In genomic region chr16:31109622-31110021, GRCh38 we compare ENCODE assay signal across 10 cellular contexts. TPM values are rescaled to one million over a fixed set of nuclear protein-coding genes. Genes with fewer than 3 reads are reported as not detected.
DNase-seq lines count a peak whose midpoint lies in the region; ATAC-seq and TF ChIP-seq lines count a peak whose summit lies in the region.
"Had no signal": no experiment of that assay in that cellular context is flagged by ENCODE, and none has a peak within 500 bp of the region (broad histone marks: within the 10 kb centered on the region; RNA-seq: fewer than 3 reads in every experiment).

No MANE protein-coding gene starts in this region.

- no peak overlapping the region for H2BK15ac ChIP-seq in IMR-90 (ENCODE audit: low read depth, low read length)

- H3K9ac ChIP-seq in IMR-90 (ENCODE audit: low read depth, low read length), result no peak overlapping the region
- no peak overlapping the region for H3K9ac ChIP-seq in neural progenitor cell

- H3K18ac ChIP-seq in IMR-90 (ENCODE audit: low read depth, low read length), result no peak overlapping the region

- no peak for TF ChIP-seq POLR2A in IMR-90 (IDR thresholded peaks at IDR 0.05; ENCODE audit: low read depth, low read length)

- peak overlapping the region in 1 of 2 donors; percentile 70 for H3K4me3 Mint-ChIP-seq in CD14-positive monocyte
- H3K4me3 Mint-ChIP-seq in central memory CD8-positive, alpha-beta T cell, result peak overlapping the region; percentile 82
- H3K4me3 Mint-ChIP-seq in neural progenitor cell, result peak overlapping the region; percentile 89

- peaks cover 16% of the 10 kb centered on the region for H3F3A ChIP-seq in neural progenitor cell (ENCODE audit: low read depth)

- peaks cover 34 to 36% of the 10 kb centered on the region in 2 donors for H3K36me3 Mint-ChIP-seq in CD14-positive monocyte
- peaks cover 3% of the 10 kb centered on the region for H3K36me3 Mint-ChIP-seq in central memory CD8-positive, alpha-beta T cell (ENCODE audit: insufficient read depth)
- H3K36me3 Mint-ChIP-seq in neural progenitor cell, result peaks cover 16% of the 10 kb centered on the region

- H3K9me1 ChIP-seq in IMR-90 (ENCODE audit: insufficient read depth, low read length), result peaks cover 11% of the 10 kb centered on the region; the same call in 1 of the 2 replicates

- no peak overlapping the region; the same call in 1 of the 2 replicates for H3K23ac ChIP-seq in IMR-90 (ENCODE audit: low read depth, low read length)

- no peak for TF ChIP-seq CTCF in CD14-positive monocyte (IDR thresholded peaks at IDR 0.05)
- no peak for TF ChIP-seq CTCF in IMR-90 (conservative IDR thresholded peaks at IDR 0.05; ENCODE audit: low read depth, low read length)
- TF ChIP-seq CTCF in neural progenitor cell (IDR thresholded peaks at IDR 0.05), result no peak

- dilution Hi-C loops in IMR-90 (cut with HindIII; ENCODE audit: low sequenced_read_pairs, unreplicated experiment), result no loop called here

- CTCF ChIA-PET in IMR-90 (lab: Yijun Ruan, JAX), result no interaction called here

- no peak overlapping the region for H2BK5ac ChIP-seq in IMR-90 (ENCODE audit: low read depth, low read length, poor library complexity, severe bottlenecking)

- in situ Hi-C loops in IMR-90 (cut with MboI; ENCODE audit: low sequenced_read_pairs), result no loop called here

- H4K20me1 ChIP-seq in IMR-90 (ENCODE audit: insufficient read depth, low read length) (no peaks in the 10 kb centered on the region; the same call in 1 of the 2 replicates), neural progenitor cell (ENCODE audit: low read depth) (peaks cover 3% of the 10 kb centered on the region)

- peak overlapping the region; percentile 95 for H2AK9ac ChIP-seq in IMR-90 (replicated peaks; ENCODE audit: low read depth, low read length, poor library complexity)

- no peak overlapping the region for H3K27ac ChIP-seq in IMR-90 (ENCODE audit: insufficient read depth, low read length)
- no peak overlapping the region for H3K27ac ChIP-seq in neural progenitor cell

- 93% methylated on average over 3 of the region's 12 CpGs; no CpG with 5 or more reads in 1 of the 2 experiments for WGBS in IMR-90 (ENCODE audit: extremely low coverage in 2 of 2, insufficient read length in 1 of 2), 2 experiments

- H3K4ac ChIP-seq in IMR-90 (ENCODE audit: low read depth, low read length), result no peak overlapping the region

- H2AK5ac ChIP-seq in IMR-90 (ENCODE audit: low read depth, low read length), result no peak overlapping the region

- H3K4me2 ChIP-seq in IMR-90 (ENCODE audit: low read depth, low read length) (peak overlapping the region; percentile 93; the same call in 1 of the 2 replicates), neural progenitor cell (no peak overlapping the region)

- peaks cover 56% of the 10 kb centered on the region for H3K4me1 Mint-ChIP-seq in CD14-positive monocyte
- peaks cover 15% of the 10 kb centered on the region for H3K4me1 Mint-ChIP-seq in central memory CD8-positive, alpha-beta T cell
- H3K4me1 Mint-ChIP-seq in neural progenitor cell, result peaks cover 12% of the 10 kb centered on the region

- H3K9me3 ChIP-seq in IMR-90 (ENCODE audit: control insufficient read depth, insufficient read depth, low read length) (no peaks in the 10 kb centered on the region), neural progenitor cell (ENCODE audit: low read depth) (no peaks in the 10 kb centered on the region)
- H3K9me3 ChIP-seq: right atrium auricular region had no signal

- ATAC-seq in IMR-90 (ENCODE audit: low read depth) (no peak), GM18873 (IDR thresholded peaks at IDR 0.05; ENCODE audit: low FRiP score, unreplicated experiment) (no peak), HG03520 (IDR thresholded peaks at IDR 0.05; ENCODE audit: unreplicated experiment) (no peak)
- no peak for ATAC-seq in central memory CD8-positive, alpha-beta T cell (replicated peaks; ENCODE audit: extremely low read depth, poor library complexity, severe bottlenecking)

- H3K56ac ChIP-seq in IMR-90 (ENCODE audit: extremely low read depth, insufficient read depth, low read length), result no peak overlapping the region

- H3K27ac Mint-ChIP-seq in CD14-positive monocyte (peak overlapping the region in 4 of 7 donors; percentile 26 to 85 (median 72)), neural progenitor cell (no peak overlapping the region)
- no peak overlapping the region for H3K27ac Mint-ChIP-seq in central memory CD8-positive, alpha-beta T cell (ENCODE audit: low read depth)

- peaks cover 18 to 41% of the 10 kb centered on the region in 2 experiments for H3K79me1 ChIP-seq in IMR-90 (ENCODE audit: low read depth in 1 of 2, low read length in 2 of 2)

- no peak overlapping the region for H2BK20ac ChIP-seq in IMR-90 (ENCODE audit: low read depth, low read length)

- H3K4me1 ChIP-seq in IMR-90 (ENCODE audit: control insufficient read depth, insufficient read depth, low read length), result peaks cover 5% of the 10 kb centered on the region
- peaks cover 5% of the 10 kb centered on the region for H3K4me1 ChIP-seq in neural progenitor cell

- no peak overlapping the region for H4K91ac ChIP-seq in IMR-90 (ENCODE audit: insufficient read depth, low read depth, low read length)

- H4K5ac ChIP-seq in IMR-90 (ENCODE audit: low read depth, low read length), result no peak overlapping the region

- BruUV-seq in IMR-90 (replicated peaks; lab: Mats Ljungman, UMichigan), result no TSS peak

- no peak overlapping the region for H2AFZ ChIP-seq in IMR-90 (replicated peaks; ENCODE audit: low read length, poor library complexity)
- H2AFZ ChIP-seq in neural progenitor cell (replicated peaks), result no peak overlapping the region

- TF ChIP-seq RAD21 in IMR-90 (IDR thresholded peaks at IDR 0.05; ENCODE audit: low read length), result no peak

- DNase-seq in CD14-positive monocyte (ENCODE audit: low spot score) (no peak), IMR-90 (no peak), neural progenitor cell (ENCODE audit: low spot score) (no peak), SK-N-DZ (ENCODE audit: low spot score) (no peak), NCI-H526 treated with DMSO at 0.1 percent for 48 hours (lab: John Stamatoyannopoulos, UW) (no peak)
- DNase-seq in central memory CD8-positive, alpha-beta T cell (ENCODE audit: low spot score in 2 of 2), result no peak
- DNase-seq: activated CD4-positive, alpha-beta T cell treated with anti-CD3 and anti-CD28 coated beads for 4 hours had no signal

- H3K9me3 Mint-ChIP-seq in CD14-positive monocyte (no peaks in the 10 kb centered on the region), neural progenitor cell (no peaks in the 10 kb centered on the region)
- no peaks in the 10 kb centered on the region for H3K9me3 Mint-ChIP-seq in central memory CD8-positive, alpha-beta T cell

- H3K79me2 ChIP-seq in neural progenitor cell (ENCODE audit: low read depth), result peaks cover 3% of the 10 kb centered on the region

- POLR2A ChIA-PET in IMR-90 (lab: Charles Lee; ENCODE audit: unreplicated experiment), result no interaction called here

- H3K27me3 ChIP-seq in IMR-90 (ENCODE audit: control insufficient read depth, insufficient read depth, low read length), result no peaks in the 10 kb centered on the region
- no peaks in the 10 kb centered on the region for H3K27me3 ChIP-seq in neural progenitor cell
- H3K27me3 ChIP-seq: right atrium auricular region had no signal

- peak overlapping the region in 1 of 2 experiments; percentile 98; a peak in 1 of 4 replicates for H4K8ac ChIP-seq in IMR-90 (ENCODE audit: low read depth in 2 of 2, low read length in 2 of 2)

- H3K4me3 ChIP-seq in IMR-90 (ENCODE audit: insufficient read depth, low read depth, low read length) (no peak overlapping the region), neural progenitor cell (no peak overlapping the region)

- intact Hi-C loops in CD14-positive monocyte (cut with micrococcal nuclease), result loop anchor here (10.0 kb wide), 2 partner anchors 155 to 765 kb away; partner anchors contain the start of gene ZNF267 (in 1 of the 2)
- intact Hi-C loops in IMR-90 (cut with micrococcal nuclease), result no loop called here

- peaks cover 40% of the 10 kb centered on the region for H3K36me3 ChIP-seq in IMR-90 (ENCODE audit: control insufficient read depth, insufficient read depth, low read length)
- H3K36me3 ChIP-seq in neural progenitor cell, result no peaks in the 10 kb centered on the region

- peaks cover 0 to 2% (median 0%) of the 10 kb centered on the region in 3 donors for H3K27me3 Mint-ChIP-seq in CD14-positive monocyte (ENCODE audit: low read depth in 3 of 3)
- H3K27me3 Mint-ChIP-seq in central memory CD8-positive, alpha-beta T cell, result no peaks in the 10 kb centered on the region
- H3K27me3 Mint-ChIP-seq in neural progenitor cell (ENCODE audit: insufficient read depth, low read depth), result peaks cover 6% of the 10 kb centered on the region

- no peak overlapping the region for H2BK120ac ChIP-seq in IMR-90 (ENCODE audit: low read depth, low read length)

- no peak overlapping the region for H3K14ac ChIP-seq in IMR-90 (replicated peaks; ENCODE audit: low read depth, low read length)

RNA-seq across cellular contexts. Expression of gene BCKDK, which starts 1.4 kb away (rescaled TPM):
- 10 to 100 TPM; 76.5 to 93.5 TPM for polyA plus RNA-seq in CD14-positive monocyte
- 24.4 and 26.0 TPM in 2 replicates for total RNA-seq in IMR-90 (2012; rRNA removed)
- 79.3 and 89.7 TPM in 2 replicates for polyA plus RNA-seq in IMR-90 (2012; rRNA removed)
- polyA plus RNA-seq in IMR-90 (2012; cell fraction: cytosol; rRNA removed), result 78.8 and 105 TPM in 2 replicates
- 56.0 and 112 TPM in 2 replicates for polyA plus RNA-seq in IMR-90 (2012; cell fraction: nucleus; rRNA removed; ENCODE audit: low replicate concordance)
- 19.8 and 38.1 TPM in 2 replicates for total RNA-seq in neural progenitor cell (ENCODE audit: low replicate concordance)
- 24.8 and 28.5 TPM in 2 replicates for polyA plus RNA-seq in SK-N-DZ (2014; cell fraction: cytosol; rRNA removed)
- polyA plus RNA-seq in SK-N-DZ (2014; cell fraction: nucleus; rRNA removed), result 32.7 and 47.2 TPM in 2 replicates

RNA-seq across cellular contexts. Expression of gene KAT8, which starts 7.8 kb away (rescaled TPM):
- polyA plus RNA-seq in CD14-positive monocyte (10 to 100 TPM; 34.5 to 42.0 TPM), IMR-90 (2012; rRNA removed) (27.4 and 28.4 TPM in 2 replicates)
- total RNA-seq in IMR-90 (2012; rRNA removed) (18.9 and 19.4 TPM in 2 replicates), neural progenitor cell (ENCODE audit: low replicate concordance) (59.7 and 71.7 TPM in 2 replicates)
- 20.8 and 21.6 TPM in 2 replicates for polyA plus RNA-seq in IMR-90 (2012; cell fraction: cytosol; rRNA removed)
- polyA plus RNA-seq in IMR-90 (2012; cell fraction: nucleus; rRNA removed; ENCODE audit: low replicate concordance), result 55.3 and 65.5 TPM in 2 replicates
- polyA plus RNA-seq in SK-N-DZ (2014; cell fraction: cytosol; rRNA removed), result 116 and 121 TPM in 2 replicates
- 109 and 110 TPM in 2 replicates for polyA plus RNA-seq in SK-N-DZ (2014; cell fraction: nucleus; rRNA removed)

RNA-seq across cellular contexts. Expression of gene VKORC1, which starts 15.0 kb away (rescaled TPM):
- polyA plus RNA-seq in CD14-positive monocyte, result 100 to 1,000 TPM in 1 of 2 donors, 10 to 100 TPM in 1; 91.2 to 113 TPM
- 61.9 and 65.2 TPM in 2 replicates for total RNA-seq in IMR-90 (2012; rRNA removed)
- 317 and 362 TPM in 2 replicates for polyA plus RNA-seq in IMR-90 (2012; rRNA removed)
- 544 and 807 TPM in 2 replicates for polyA plus RNA-seq in IMR-90 (2012; cell fraction: cytosol; rRNA removed)
- 203 and 293 TPM in 2 replicates for polyA plus RNA-seq in IMR-90 (2012; cell fraction: nucleus; rRNA removed; ENCODE audit: low replicate concordance)
- total RNA-seq in neural progenitor cell (ENCODE audit: low replicate concordance), result 95.9 and 137 TPM in 2 replicates
- polyA plus RNA-seq in SK-N-DZ (2014; cell fraction: cytosol; rRNA removed), result 152 and 159 TPM in 2 replicates
- 119 and 126 TPM in 2 replicates for polyA plus RNA-seq in SK-N-DZ (2014; cell fraction: nucleus; rRNA removed)

RNA-seq across cellular contexts. Expression of gene PRSS53, which starts 20.9 kb away (rescaled TPM):
- polyA plus RNA-seq in CD14-positive monocyte (under 1 TPM in 1 of 2 donors, not detected in 1; 0.17 TPM), IMR-90 (2012; rRNA removed) (5.4 and 5.9 TPM in 2 replicates)
- total RNA-seq in IMR-90 (2012; rRNA removed) (0.56 and 0.72 TPM in 2 replicates), neural progenitor cell (ENCODE audit: low replicate concordance) (2.3 and 7.7 TPM in 2 replicates)
- polyA plus RNA-seq in IMR-90 (2012; cell fraction: cytosol; rRNA removed), result 1.2 and 1.8 TPM in 2 replicates
- 63.3 and 120 TPM in 2 replicates for polyA plus RNA-seq in IMR-90 (2012; cell fraction: nucleus; rRNA removed; ENCODE audit: low replicate concordance)
- polyA plus RNA-seq in SK-N-DZ (2014; cell fraction: cytosol; rRNA removed), result 2.0 and 4.6 TPM in 2 replicates
- 51.5 and 64.1 TPM in 2 replicates for polyA plus RNA-seq in SK-N-DZ (2014; cell fraction: nucleus; rRNA removed)

RNA-seq across cellular contexts. Expression of gene PRSS8, which starts 25.9 kb away (rescaled TPM):
- polyA plus RNA-seq in CD14-positive monocyte (not detected), IMR-90 (2012; rRNA removed) (0.10 TPM in 1 of 2 replicates, not detected in the other)
- total RNA-seq in IMR-90 (2012; rRNA removed) (not detected in 2 replicates), neural progenitor cell (ENCODE audit: low replicate concordance) (2.7 and 17.6 TPM in 2 replicates)
- not detected in 2 replicates for polyA plus RNA-seq in IMR-90 (2012; cell fraction: cytosol; rRNA removed)
- polyA plus RNA-seq in IMR-90 (2012; cell fraction: nucleus; rRNA removed; ENCODE audit: low replicate concordance), result 0.06 and 0.09 TPM in 2 replicates
- 0.70 and 1.0 TPM in 2 replicates for polyA plus RNA-seq in SK-N-DZ (2014; cell fraction: cytosol; rRNA removed)
- 0.12 and 1.0 TPM in 2 replicates for polyA plus RNA-seq in SK-N-DZ (2014; cell fraction: nucleus; rRNA removed)

Comparison
In these comparisons a context has a peak if more than half of its experiments do, and no peak if none do; other contexts are left out.
1. H3K27ac Mint-ChIP-seq: peak in CD14-positive monocyte (4 of 7); none in central memory CD8-positive, alpha-beta T cell (single experiment) and neural progenitor cell (single experiment).